ENCODE assay signal across 16 cellular contexts in the genomic region with DNA sequence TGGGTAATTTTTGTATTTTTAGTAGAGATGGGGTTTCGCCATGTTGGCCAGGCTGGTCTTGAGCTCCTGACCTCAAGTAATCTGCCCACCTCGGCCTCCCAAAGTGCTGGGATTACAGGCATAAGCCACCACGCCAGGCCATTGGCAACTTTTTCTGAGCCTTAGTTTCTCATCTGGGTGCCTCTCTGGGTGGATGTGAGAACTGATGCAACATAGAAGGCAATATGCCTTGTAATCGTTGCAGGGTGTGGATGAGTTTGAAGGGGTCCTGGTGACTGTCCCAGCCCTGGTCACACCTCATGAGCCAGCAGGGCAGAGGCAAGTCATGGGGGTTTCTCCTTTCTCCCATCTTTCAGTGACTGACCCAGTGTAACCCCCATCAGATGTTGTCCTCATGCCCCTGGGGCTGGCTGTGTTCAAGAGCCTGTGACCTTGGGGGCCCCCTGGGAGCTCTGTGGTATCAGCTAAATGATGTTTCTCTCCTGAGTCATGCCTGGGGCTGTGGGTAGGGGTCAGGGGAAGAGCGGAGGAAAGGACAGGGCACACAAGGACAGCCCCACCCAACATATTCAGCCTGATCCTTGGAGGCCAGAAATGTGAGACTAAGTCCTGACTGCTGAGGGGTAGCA. TPM values are rescaled to one million over a fixed set of nuclear protein-coding genes. Genes with fewer than 3 reads are reported as not detected.
DNase-seq lines count a peak whose midpoint lies in the region; ATAC-seq and TF ChIP-seq lines count a peak whose summit lies in the region.
"Had no signal": no experiment of that assay in that cellular context is flagged by ENCODE, and none has a peak within 500 bp of the region (broad histone marks: within the 10 kb centered on the region; RNA-seq: fewer than 3 reads in every experiment).

No MANE protein-coding gene starts in this region.

- no peaks in the 10 kb centered on the region; the same call in 1 of the 2 replicates for H3K27me3 ChIP-seq in Karpas-422 (ENCODE audit: low read length)

- no peaks in the 10 kb centered on the region for H3K36me3 ChIP-seq in Karpas-422 (ENCODE audit: insufficient read depth, low read length)

- H3K36me3 Mint-ChIP-seq in activated T-cell treated with anti-CD3 and anti-CD28 coated beads, Interleukin-2, amount 50 U/mL, for 24 hours (ENCODE audit: low read depth): no peaks in the 10 kb centered on the region
- no peaks in the 10 kb centered on the region for H3K36me3 Mint-ChIP-seq in stimulated activated memory B cell treated with anti-CD40 and anti-IgM and Interleukin-4, amounts not matched to agents 10 μg/mL and 1 μg/mL and 100 μg/mL, for 72 hours
- H3K36me3 Mint-ChIP-seq: activated naive CD4-positive, alpha-beta T cell treated with anti-CD3 and anti-CD28 coated beads, Interleukin-2, amount 50 U/mL, for 72 hours had no signal

- no peaks in the 10 kb centered on the region for H3K9me3 ChIP-seq in Karpas-422 (ENCODE audit: low read length)

- ATAC-seq in stimulated activated memory B cell treated with anti-CD40 and anti-IgM and Interleukin-4, amounts not matched to agents 10 μg/mL and 1 μg/mL and 100 μg/mL, for 72 hours: peak; percentile 77
- no peak for ATAC-seq in HG03460 (IDR thresholded peaks at IDR 0.05; ENCODE audit: unreplicated experiment)
- ATAC-seq: activated naive CD4-positive, alpha-beta T cell treated with anti-CD3 and anti-CD28 coated beads, Interleukin-2, amount 50 U/mL, for 72 hours; GM23338 had no signal

- H3K27ac Mint-ChIP-seq in activated T-cell treated with anti-CD3 and anti-CD28 coated beads, Interleukin-2, amount 50 U/mL, for 24 hours: peak overlapping the region; percentile 40
- peak overlapping the region; percentile 86 for H3K27ac Mint-ChIP-seq in stimulated activated memory B cell treated with anti-CD40 and anti-IgM and Interleukin-4, amounts not matched to agents 10 μg/mL and 1 μg/mL and 100 μg/mL, for 72 hours
- H3K27ac Mint-ChIP-seq: GM23338, progenitor cell of endocrine pancreas had no signal

- H3K9me3 Mint-ChIP-seq in activated T-cell treated with anti-CD3 and anti-CD28 coated beads, Interleukin-2, amount 50 U/mL, for 24 hours: no peaks in the 10 kb centered on the region
- no peaks in the 10 kb centered on the region for H3K9me3 Mint-ChIP-seq in stimulated activated memory B cell treated with anti-CD40 and anti-IgM and Interleukin-4, amounts not matched to agents 10 μg/mL and 1 μg/mL and 100 μg/mL, for 72 hours
- H3K9me3 Mint-ChIP-seq: activated naive CD4-positive, alpha-beta T cell treated with anti-CD3 and anti-CD28 coated beads, Interleukin-2, amount 50 U/mL, for 72 hours; GM23338 had no signal

- H3K27ac ChIP-seq in Karpas-422 (ENCODE audit: low read length): no peak overlapping the region
- H3K27ac ChIP-seq in caudate nucleus (ENCODE audit: low read depth, low read length): peak overlapping the region; percentile 95

- H3K9ac ChIP-seq in Karpas-422 (ENCODE audit: low read length): peak overlapping the region; percentile 37

- peak overlapping the region; percentile 64 for H3K4me2 ChIP-seq in Karpas-422 (ENCODE audit: low read depth, low read length, poor library complexity, severe bottlenecking)

- H3K79me2 ChIP-seq in Karpas-422 (ENCODE audit: low read length): no peaks in the 10 kb centered on the region

- no peak for DNase-seq in activated T-cell treated with anti-CD3 and anti-CD28 coated beads, Interleukin-2, amount 50 U/mL, for 24 hours
- DNase-seq in activated T-cell treated with anti-CD3 and anti-CD28 coated beads, Interleukin-2, amount 50 U/mL, for 48 hours: no peak
- DNase-seq in Karpas-422 (peak; percentile 82), caudate nucleus (lab: John Stamatoyannopoulos, UW) (no peak), GM20000 (ENCODE audit: low spot score) (no peak), GDM1 (lab: John Stamatoyannopoulos, UW) (no peak)
- DNase-seq: activated CD4-positive, CD25-positive, alpha-beta regulatory T cell treated with anti-CD3 and anti-CD28 coated beads, Interleukin-2, amount 50 U/mL, for 72 hours; DND-41; NCI-H345; stimulated activated CD4-positive, alpha-beta T cell treated with anti-CD3 and anti-CD28 coated beads, Interleukin-2, amount 100 ng/mL, for 48 hours had no signal

- H3K9me2 ChIP-seq in Karpas-422 (replicated peaks; ENCODE audit: insufficient read depth, low read length): no peaks in the 10 kb centered on the region

- no peak for TF ChIP-seq CTCF in GM20000 (IDR thresholded peaks at IDR 0.05; ENCODE audit: extremely low read depth, missing control alignments)

- H3K4me1 Mint-ChIP-seq in activated T-cell treated with anti-CD3 and anti-CD28 coated beads, Interleukin-2, amount 50 U/mL, for 24 hours (ENCODE audit: low read depth): peaks cover 40% of the 10 kb centered on the region
- peaks cover 64% of the 10 kb centered on the region for H3K4me1 Mint-ChIP-seq in stimulated activated memory B cell treated with anti-CD40 and anti-IgM and Interleukin-4, amounts not matched to agents 10 μg/mL and 1 μg/mL and 100 μg/mL, for 72 hours

- H4K20me1 ChIP-seq in Karpas-422 (ENCODE audit: insufficient read depth, low read depth, low read length): no peaks in the 10 kb centered on the region

- H3K4me3 ChIP-seq in Karpas-422 (ENCODE audit: low read length): peak overlapping the region; percentile 36; the same call in 1 of the 2 replicates
- H3K4me3 ChIP-seq: GM23338 had no signal

- peaks cover 67% of the 10 kb centered on the region for H3K4me1 ChIP-seq in Karpas-422 (ENCODE audit: low read length)

- H2AFZ ChIP-seq in Karpas-422 (ENCODE audit: low read length): peak overlapping the region; percentile 29; the same call in 1 of the 2 replicates
- H2AFZ ChIP-seq: GM23338 had no signal

- H3K4me3 Mint-ChIP-seq in activated T-cell treated with anti-CD3 and anti-CD28 coated beads, Interleukin-2, amount 50 U/mL, for 24 hours: no peak overlapping the region
- H3K4me3 Mint-ChIP-seq in stimulated activated memory B cell treated with anti-CD40 and anti-IgM and Interleukin-4, amounts not matched to agents 10 μg/mL and 1 μg/mL and 100 μg/mL, for 72 hours: peak overlapping the region; percentile 66
- H3K4me3 Mint-ChIP-seq: GM23338 had no signal

- H3K27me3 Mint-ChIP-seq in activated T-cell treated with anti-CD3 and anti-CD28 coated beads, Interleukin-2, amount 50 U/mL, for 24 hours: peaks cover 18% of the 10 kb centered on the region
- H3K27me3 Mint-ChIP-seq in stimulated activated memory B cell treated with anti-CD40 and anti-IgM and Interleukin-4, amounts not matched to agents 10 μg/mL and 1 μg/mL and 100 μg/mL, for 72 hours: no peaks in the 10 kb centered on the region

RNA-seq across cellular contexts. Expression of gene COL9A2, which starts 3.6 kb away (rescaled TPM):
- total RNA-seq in Karpas-422 (2014; rRNA removed; shearing (Covaris generic); ENCODE audit: low replicate concordance): 7.9 and 28.2 TPM in 2 replicates
- total RNA-seq: MCF 10A had no signal

RNA-seq across cellular contexts. Expression of gene ZMPSTE24, which starts 55.4 kb away (rescaled TPM):
- total RNA-seq in Karpas-422 (2014; rRNA removed; shearing (Covaris generic); ENCODE audit: low replicate concordance): 22.0 and 50.9 TPM in 2 replicates
